ENCODE assay signal across 10 cellular contexts in genomic region chr11:46948378-46949131, GRCh38. TPM values are rescaled to one million over a fixed set of nuclear protein-coding genes. Genes with fewer than 3 reads are reported as not detected.
DNase-seq lines count a peak whose midpoint lies in the region; ATAC-seq and TF ChIP-seq lines count a peak whose summit lies in the region.
"Had no signal": no experiment of that assay in that cellular context is flagged by ENCODE, and none has a peak within 500 bp of the region (broad histone marks: within the 10 kb centered on the region; RNA-seq: fewer than 3 reads in every experiment).

No MANE protein-coding gene starts in this region.

- H3K27ac ChIP-seq in brain microvascular endothelial cell (peak overlapping the region; percentile 15), upper lobe of left lung (no peak overlapping the region)

- H3K9me3 ChIP-seq in upper lobe of left lung = no peaks in the 10 kb centered on the region

- in situ Hi-C loops in Caki2 (cut with HindIII; ENCODE audit: low pct_unique_long_range_greater_than_20kb, low sequenced_read_pairs) (no loop called here), brain microvascular endothelial cell (cut with HindIII; ENCODE audit: low pct_ligation_motif_present, low sequenced_read_pairs) (no loop called here)

- peaks cover 0 to 11% (median 2%) of the 10 kb centered on the region in 4 donors for H3K4me1 ChIP-seq in upper lobe of left lung

- no peak for TF ChIP-seq EP300 in upper lobe of left lung (IDR thresholded peaks at IDR 0.05)

- no peak for ATAC-seq in upper lobe of left lung (ENCODE audit: low FRiP score in 2 of 2)
- ATAC-seq: natural killer cell treated with Interleukin-12 subunit alpha and Interleukin-12 subunit beta and Interleukin-15 and Interleukin-18, amount 100 ng/mL, for 72 hours; Right ventricle myocardium inferior had no signal

- DNase-seq in Caki2 (ENCODE audit: low read depth) (peak; percentile 69), MV-4-11 (lab: John Stamatoyannopoulos, UW) (peak; percentile 29), brain microvascular endothelial cell (peak; percentile 66), myocyte (ENCODE audit: low read depth) (peak; percentile 40), upper lobe of left lung (no peak)
- no peak for DNase-seq in activated T-cell treated with anti-CD3 and anti-CD28 coated beads, Interleukin-2, amount 50 U/mL, for 48 hours
- DNase-seq in activated effector memory CD4-positive, alpha-beta T cell treated with Interleukin-2 at 50 U/mL for 16 hours = no peak
- DNase-seq in activated CD4-positive, CD25-positive, alpha-beta regulatory T cell (lab: John Stamatoyannopoulos, UW) = no peak

- 87 to 89% methylated on average over 4 of the region's 4 CpGs for WGBS in upper lobe of left lung, 2 donors

- H3K36me3 ChIP-seq in brain microvascular endothelial cell (replicated peaks) (no peaks in the 10 kb centered on the region), upper lobe of left lung (no peaks in the 10 kb centered on the region)

- no peak for TF ChIP-seq CTCF in brain microvascular endothelial cell (IDR thresholded peaks at IDR 0.05; ENCODE audit: low read depth, low read length, missing control alignments)
- TF ChIP-seq CTCF in upper lobe of left lung (IDR thresholded peaks at IDR 0.05) = no peak

- H3K4me3 ChIP-seq in brain microvascular endothelial cell (ENCODE audit: low read depth, low read length) (no peak overlapping the region), upper lobe of left lung (no peak overlapping the region)

- TF ChIP-seq POLR2A in upper lobe of left lung (IDR thresholded peaks at IDR 0.05) = no peak

- H3K27me3 ChIP-seq in brain microvascular endothelial cell (replicated peaks) (no peaks in the 10 kb centered on the region), upper lobe of left lung (no peaks in the 10 kb centered on the region)

RNA-seq across cellular contexts. Expression of gene CSTPP1, which starts 12.0 kb away (rescaled TPM):
- total RNA-seq in Caki2 (2014; rRNA removed; shearing (Covaris generic); ENCODE audit: low replicate concordance) = 20.9 and 33.6 TPM in 2 replicates
- 20.2 and 22.0 TPM in 2 replicates for total RNA-seq in myocyte
- 38.9 TPM for polyA plus RNA-seq in myocyte (2012)
- total RNA-seq in upper lobe of left lung = 10 to 100 TPM; 23.9 to 71.2 (median 47.2) TPM

RNA-seq across cellular contexts. Expression of gene LRP4, which starts 30.2 kb away (rescaled TPM):
- 8.7 and 15.2 TPM in 2 replicates for total RNA-seq in Caki2 (2014; rRNA removed; shearing (Covaris generic); ENCODE audit: low replicate concordance)
- 7.6 and 9.6 TPM in 2 replicates for total RNA-seq in myocyte
- 15.0 TPM for polyA plus RNA-seq in myocyte (2012)
- total RNA-seq in upper lobe of left lung = 1 to 10 TPM; 2.6 to 8.8 (median 5.2) TPM

Comparison
In these comparisons a context has a peak if more than half of its experiments do, and no peak if none do; other contexts are left out.
1. DNase-seq: peak in Caki2 (single experiment), MV-4-11 (single experiment), brain microvascular endothelial cell (single experiment) and myocyte (single experiment); none in activated T-cell treated with anti-CD3 and anti-CD28 coated beads, Interleukin-2, amount 50 U/mL, for 48 hours (0 of 2), upper lobe of left lung (0 of 2), activated effector memory CD4-positive, alpha-beta T cell treated with Interleukin-2 at 50 U/mL for 16 hours (single experiment) and activated CD4-positive, CD25-positive, alpha-beta regulatory T cell (0 of 4).